9 cellular contexts compared by ENCODE assay signal in genomic region chr6:1607557-1608221, GRCh38. TPM values are rescaled to one million over a fixed set of nuclear protein-coding genes. Genes with fewer than 3 reads are reported as not detected.
A peak's percentile ranks its signal among the peaks of the same experiment; 100 is the strongest.
DNase-seq lines count a peak whose midpoint lies in the region; ATAC-seq and TF ChIP-seq lines count a peak whose summit lies in the region.
"Had no signal": no experiment of that assay in that cellular context is flagged by ENCODE, and none has a peak within 500 bp of the region (broad histone marks: within the 10 kb centered on the region; RNA-seq: fewer than 3 reads in every experiment).

No MANE protein-coding gene starts in this region.

- H3K27me3 Mint-ChIP-seq in activated naive CD4-positive, alpha-beta T cell treated with anti-CD3 and anti-CD28 coated beads, Interleukin-2, amount 10 ng/mL, durations not matched to agents 7 days and 5 days: peaks cover 87% of the 10 kb centered on the region

- no peak for DNase-seq in activated naive CD4-positive, alpha-beta T cell treated with anti-CD3 and anti-CD28 coated beads, Interleukin-2, amount 10 ng/mL, durations not matched to agents 7 days and 5 days
- no peak for DNase-seq in activated naive CD4-positive, alpha-beta T cell (lab: John Stamatoyannopoulos, UW)
- DNase-seq in PC-9 (peak; percentile 39 to 61), OCI-M2 (lab: John Stamatoyannopoulos, UW; ENCODE audit: unreplicated experiment) (no peak), mesenteric fat pad (ENCODE audit: low spot score) (no peak)
- DNase-seq: DMS153 had no signal

- CTCF ChIA-PET in activated naive CD4-positive, alpha-beta T cell treated with anti-CD3 and anti-CD28 coated beads, Interleukin-2, amount 10 ng/mL, durations not matched to agents 7 days and 5 days (lab: Charles Lee): interaction anchor here (1.3 to 2.2 kb wide), 6 partner anchors 9 to 1027 kb away, joined by 4 to 8 read pairs (median 5); no protein-coding TSS in a partner anchor
- CTCF ChIA-PET in PC-9 (lab: Charles Lee): interaction anchor here (0.9 kb wide), 1 partner anchor 79 kb away, joined by 6 read pairs; no protein-coding TSS in a partner anchor

- H3K27ac Mint-ChIP-seq in activated naive CD4-positive, alpha-beta T cell treated with anti-CD3 and anti-CD28 coated beads, Interleukin-2, amount 10 ng/mL, durations not matched to agents 7 days and 5 days: peak overlapping the region; percentile 83

- 8% methylated on average over 31 of the region's 31 CpGs for WGBS in thymus

- H3K27ac ChIP-seq in PC-9 (no peak overlapping the region), thymus (ENCODE audit: low read depth) (no peak overlapping the region)

- H3K4me3 Mint-ChIP-seq in activated naive CD4-positive, alpha-beta T cell treated with anti-CD3 and anti-CD28 coated beads, Interleukin-2, amount 10 ng/mL, durations not matched to agents 7 days and 5 days: peak overlapping the region; percentile 43

- H3K9ac ChIP-seq in iPS-15b (ENCODE audit: low read depth, low read length): no peak overlapping the region

- intact Hi-C loops in PC-9 (cut with micrococcal nuclease; ENCODE audit: unreplicated experiment): loop anchor here (1.0 to 10.0 kb wide), 6 partner anchors 63 to 1027 kb away; no protein-coding TSS in a partner anchor

- H3K79me2 ChIP-seq in PC-9 (ENCODE audit: low read depth): peaks cover 15% of the 10 kb centered on the region

- H3K36me3 Mint-ChIP-seq in activated naive CD4-positive, alpha-beta T cell treated with anti-CD3 and anti-CD28 coated beads, Interleukin-2, amount 10 ng/mL, durations not matched to agents 7 days and 5 days: peaks cover 6% of the 10 kb centered on the region

- H3K27me3 ChIP-seq in PC-9 (ENCODE audit: insufficient read depth, low read depth): no peaks in the 10 kb centered on the region
- peaks cover 83% of the 10 kb centered on the region for H3K27me3 ChIP-seq in iPS-15b (ENCODE audit: control insufficient read depth, insufficient read depth, low read length)
- H3K27me3 ChIP-seq in thymus (ENCODE audit: control insufficient read depth, insufficient read depth): peaks cover 92% of the 10 kb centered on the region

- H3K4me1 ChIP-seq in PC-9 (replicated peaks; ENCODE audit: insufficient read depth): no peaks in the 10 kb centered on the region; the same call in 1 of the 2 replicates
- H3K4me1 ChIP-seq in iPS-15b (ENCODE audit: control insufficient read depth, insufficient read depth, low read length): peaks cover 11% of the 10 kb centered on the region
- H3K4me1 ChIP-seq in thymus (ENCODE audit: control insufficient read depth, insufficient read depth, low read length): peaks cover 18% of the 10 kb centered on the region

- H4K20me1 ChIP-seq in PC-9 (ENCODE audit: insufficient read depth): no peaks in the 10 kb centered on the region

- H3K9me3 Mint-ChIP-seq in activated naive CD4-positive, alpha-beta T cell treated with anti-CD3 and anti-CD28 coated beads, Interleukin-2, amount 10 ng/mL, durations not matched to agents 7 days and 5 days: no peaks in the 10 kb centered on the region

- no peaks in the 10 kb centered on the region for H3K36me3 ChIP-seq in PC-9 (ENCODE audit: low read depth)
- H3K36me3 ChIP-seq in iPS-15b (ENCODE audit: control insufficient read depth, insufficient read depth, low read length): no peaks in the 10 kb centered on the region
- H3K36me3 ChIP-seq in thymus (ENCODE audit: control insufficient read depth, insufficient read depth): no peaks in the 10 kb centered on the region

- H2AFZ ChIP-seq in PC-9: 0 out of 2 replicates have a peak overlapping the region, but pooled peaks have one; percentile 34

- no TSS peak for BruUV-seq in PC-9 (replicated peaks; lab: Mats Ljungman, UMichigan)

- POLR2A ChIA-PET in PC-9 (lab: Charles Lee; ENCODE audit: unreplicated experiment): interaction anchor here (0.5 to 0.9 kb wide), 2 partner anchors 161 to 825 kb away, joined by 3 to 4 read pairs; no protein-coding TSS in a partner anchor

- H3K9me3 ChIP-seq in PC-9 (ENCODE audit: insufficient read depth, low read depth) (no peaks in the 10 kb centered on the region), iPS-15b (ENCODE audit: control insufficient read depth, insufficient read depth, low read length) (no peaks in the 10 kb centered on the region), thymus (ENCODE audit: control insufficient read depth) (no peaks in the 10 kb centered on the region)

- H3F3A ChIP-seq in PC-9 (ENCODE audit: insufficient read depth, low read depth): no peaks in the 10 kb centered on the region

- TF ChIP-seq CTCF in PC-9 (conservative IDR thresholded peaks at IDR 0.05): no peak

- H3K4me2 ChIP-seq in PC-9: peak overlapping the region; percentile 66

- no peaks in the 10 kb centered on the region for H3K9me2 ChIP-seq in PC-9 (ENCODE audit: insufficient read depth)

- H3K4me3 ChIP-seq in PC-9 (peak overlapping the region; percentile 17; the same call in 1 of the 2 replicates), iPS-15b (ENCODE audit: low read depth, low read length) (peak overlapping the region; percentile 40), thymus (ENCODE audit: low read length) (peak overlapping the region; percentile 4)

- no peak for ATAC-seq in HG02642 (IDR thresholded peaks at IDR 0.05; ENCODE audit: poor library complexity, unreplicated experiment)

- peaks cover 43% of the 10 kb centered on the region for H3K4me1 Mint-ChIP-seq in activated naive CD4-positive, alpha-beta T cell treated with anti-CD3 and anti-CD28 coated beads, Interleukin-2, amount 10 ng/mL, durations not matched to agents 7 days and 5 days

RNA-seq across cellular contexts. Expression of gene FOXC1, which starts 2.0 kb away (rescaled TPM):
- total RNA-seq in PC-9 (2021) (16.2 and 18.6 TPM in 2 replicates), mesenteric fat pad (7.6 TPM)
- polyA plus RNA-seq in thymus: 17.3 TPM

Comparison
In these comparisons a context has a peak if more than half of its experiments do, and no peak if none do; other contexts are left out.
1. DNase-seq: peak in PC-9 (2 of 2); none in activated naive CD4-positive, alpha-beta T cell treated with anti-CD3 and anti-CD28 coated beads, Interleukin-2, amount 10 ng/mL, durations not matched to agents 7 days and 5 days (single experiment), activated naive CD4-positive, alpha-beta T cell (0 of 4), OCI-M2 (single experiment) and mesenteric fat pad (single experiment).
2. Peak in every context shown above with its lines, with median percentiles within 50 percentile points of each other: H3K4me3 ChIP-seq.